ENCODE assay signal across 20 cellular contexts in the genomic region with DNA sequence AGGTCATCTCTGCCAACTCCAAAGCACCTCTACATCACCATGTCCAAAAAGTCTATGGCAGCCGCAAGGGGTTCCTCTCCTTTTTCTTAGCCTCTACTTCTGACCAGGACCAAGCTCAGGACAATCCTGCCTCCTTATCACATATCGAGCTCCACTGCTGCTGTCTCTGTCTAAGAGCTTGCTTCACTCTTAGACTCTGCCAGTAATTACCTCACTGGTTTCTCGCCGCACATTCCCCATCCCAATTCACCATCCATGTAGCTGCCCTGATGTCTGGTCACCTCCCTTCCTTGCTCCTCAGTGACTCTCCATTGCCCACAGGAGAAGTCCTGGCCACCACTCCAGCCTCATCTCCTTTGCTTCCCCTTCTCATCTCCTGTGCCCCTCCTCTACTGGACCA. TPM values are rescaled to one million over a fixed set of nuclear protein-coding genes. Genes with fewer than 3 reads are reported as not detected.
"Had no signal": no experiment of that assay in that cellular context is flagged by ENCODE, and none has a peak within 500 bp of the region (broad histone marks: within the 10 kb centered on the region; RNA-seq: fewer than 3 reads in every experiment).

No MANE protein-coding gene starts in this region.

- ATAC-seq: activated T-helper 17 cell treated with anti-CD3 and anti-CD28 coated beads, Interleukin-2, amount 50 U/mL, for 72 hours; esophagus mucosa; T-cell had no signal

- H3K4me1 Mint-ChIP-seq: immature natural killer cell had no signal

- H3K4me3 Mint-ChIP-seq: activated T-helper 17 cell treated with anti-CD3 and anti-CD28 coated beads, Interleukin-2, amount 50 U/mL, for 72 hours; immature natural killer cell; T-cell had no signal

- H3K27me3 Mint-ChIP-seq: activated T-helper 17 cell treated with anti-CD3 and anti-CD28 coated beads, Interleukin-2, amount 50 U/mL, for 72 hours; T-cell had no signal

- H2AFZ ChIP-seq: parathyroid adenoma had no signal

- H3K9ac ChIP-seq: parathyroid adenoma had no signal

- H3K4me1 ChIP-seq: parathyroid adenoma had no signal

- DNase-seq: activated CD4-positive, alpha-beta T cell treated with anti-CD3 and anti-CD28 coated beads for 1 hour; activated CD4-positive, alpha-beta T cell treated with anti-CD3 and anti-CD28 coated beads, Interleukin-2, amount 50 U/mL, for 4 hours; activated naive CD4-positive, alpha-beta T cell treated with Interleukin-2 at 50 U/mL for 16 hours; activated T-cell treated with anti-CD3 and anti-CD28 coated beads for 4 hours; caudate nucleus; glutamatergic neuron; immature natural killer cell; stimulated activated CD4-positive, alpha-beta T cell treated with anti-CD3 and anti-CD28 coated beads, Interleukin-15, amount 100 ng/mL, for 24 hours; stimulated activated CD4-positive, alpha-beta T cell treated with anti-CD3 and anti-CD28 coated beads, Interleukin-4, amount 100 ng/mL, for 1 hour; stimulated activated naive CD4-positive, alpha-beta T cell; T-cell; T1000; trophoblast cell had no signal

- H3K9me3 Mint-ChIP-seq: activated T-helper 17 cell treated with anti-CD3 and anti-CD28 coated beads, Interleukin-2, amount 50 U/mL, for 72 hours; immature natural killer cell; T-cell had no signal

- H3K4me3 ChIP-seq: lung, skin epidermis had no signal

- H3K27ac ChIP-seq: parathyroid adenoma, VCaP had no signal

- H3K36me3 Mint-ChIP-seq: T-cell had no signal

RNA-seq across cellular contexts. Expression of a gene that starts 24.1 kb away (rescaled TPM):
- total RNA-seq: renal cortical epithelial cell had no signal
